Comparison of ENCODE assay signal across 21 cellular contexts in genomic region chr3:194075802-194076460, GRCh38.
DNase-seq lines count a peak whose midpoint lies in the region; ATAC-seq and TF ChIP-seq lines count a peak whose summit lies in the region.
"Had no signal": no experiment of that assay in that cellular context is flagged by ENCODE, and none has a peak within 500 bp of the region (broad histone marks: within the 10 kb centered on the region; RNA-seq: fewer than 3 reads in every experiment).

No MANE protein-coding gene starts in this region.

- 98% methylated on average over 6 of the region's 6 CpGs for WGBS in mammary epithelial cell (ENCODE audit: low coverage, missing lambda C conversion rate)

- peaks cover 0 to 2% of the 10 kb centered on the region in 2 donors for H3K4me1 Mint-ChIP-seq in effector memory CD8-positive, alpha-beta T cell (ENCODE audit: low read depth in 2 of 2)

- no peaks in the 10 kb centered on the region for H4K20me1 ChIP-seq in mammary epithelial cell (ENCODE audit: insufficient read depth, low read length)

- dilution Hi-C loops in mammary epithelial cell (cut with HindIII; ENCODE audit: low sequenced_read_pairs): no loop called here

- H3K27ac Mint-ChIP-seq in effector memory CD8-positive, alpha-beta T cell: no peak overlapping the region
- H3K27ac Mint-ChIP-seq: activated CD4-positive, alpha-beta T cell treated with anti-CD3 and anti-CD28 coated beads, Interleukin-2, amount 10 ng/mL, durations not matched to agents 7 days and 5 days; activated naive CD8-positive, alpha-beta T cell treated with anti-CD3 and anti-CD28 coated beads, Interleukin-2, amount 50 U/mL, for 24 hours; activated T-cell treated with anti-CD3 and anti-CD28 coated beads, Interleukin-2, amount 50 U/mL, for 24 hours; CD4-positive, alpha-beta memory T cell; T-helper 2 cell treated with Interferon-gamma antibody and Interleukin-4, amounts not matched to agents 5 μg/mL and 100 μg/mL, for 36 hours had no signal

- intact Hi-C loops in mammary epithelial cell (cut with micrococcal nuclease): no loop called here
- intact Hi-C loops in left ventricle myocardium inferior (cut with micrococcal nuclease): no loop called here

- H3K27me3 Mint-ChIP-seq in effector memory CD8-positive, alpha-beta T cell: peaks cover 54 to 96% of the 10 kb centered on the region in 2 donors

- H3K9me3 Mint-ChIP-seq in effector memory CD8-positive, alpha-beta T cell: no peaks in the 10 kb centered on the region
- H3K9me3 Mint-ChIP-seq: activated CD4-positive, alpha-beta T cell treated with anti-CD3 and anti-CD28 coated beads, Interleukin-2, amount 10 ng/mL, durations not matched to agents 7 days and 5 days; activated naive CD8-positive, alpha-beta T cell treated with anti-CD3 and anti-CD28 coated beads, Interleukin-2, amount 50 U/mL, for 24 hours; activated T-cell treated with anti-CD3 and anti-CD28 coated beads, Interleukin-2, amount 50 U/mL, for 24 hours; CD4-positive, alpha-beta memory T cell; T-helper 2 cell treated with Interferon-gamma antibody and Interleukin-4, amounts not matched to agents 5 μg/mL and 100 μg/mL, for 36 hours had no signal

- H3K4me2 ChIP-seq in mammary epithelial cell (ENCODE audit: insufficient read depth, low read depth, low read length): no peak overlapping the region

- H3K9ac ChIP-seq in mammary epithelial cell (ENCODE audit: insufficient read depth, low read length): no peak overlapping the region

- H3K9me3 ChIP-seq in mammary epithelial cell (replicated peaks; ENCODE audit: insufficient read depth, low read length) (no peaks in the 10 kb centered on the region), left ventricle myocardium inferior (replicated peaks) (no peaks in the 10 kb centered on the region)
- H3K9me3 ChIP-seq: mucosa of descending colon, suprapubic skin had no signal

- H3K27ac ChIP-seq in mammary epithelial cell (ENCODE audit: insufficient read depth, low read depth, low read length) (no peak overlapping the region), left ventricle myocardium inferior (replicated peaks) (no peak overlapping the region)
- H3K27ac ChIP-seq: epithelial cell of prostate, suprapubic skin had no signal

- CTCF ChIA-PET in mammary epithelial cell (lab: Charles Lee; ENCODE audit: low non-redundant PET): no interaction called here

- H3K36me3 ChIP-seq in mammary epithelial cell (ENCODE audit: insufficient read depth, low read length) (no peaks in the 10 kb centered on the region), left ventricle myocardium inferior (no peaks in the 10 kb centered on the region)
- H3K36me3 ChIP-seq: suprapubic skin had no signal

- H3K36me3 Mint-ChIP-seq in effector memory CD8-positive, alpha-beta T cell (ENCODE audit: insufficient read depth): no peaks in the 10 kb centered on the region
- H3K36me3 Mint-ChIP-seq: CD4-positive, alpha-beta memory T cell had no signal

- peak; percentile 76 for ATAC-seq in left lobe of liver
- ATAC-seq in effector memory CD8-positive, alpha-beta T cell (replicated peaks): no peak
- ATAC-seq: activated naive CD8-positive, alpha-beta T cell treated with anti-CD3 and anti-CD28 coated beads, Interleukin-2, amount 50 U/mL, for 24 hours had no signal

- H3K27me3 ChIP-seq in mammary epithelial cell (ENCODE audit: insufficient read depth, low read length) (no peaks in the 10 kb centered on the region), left ventricle myocardium inferior (ENCODE audit: low read depth) (peaks cover 55% of the 10 kb centered on the region)
- H3K27me3 ChIP-seq: suprapubic skin had no signal

- no peak overlapping the region for H2AFZ ChIP-seq in mammary epithelial cell (ENCODE audit: low read depth, low read length)

- no peaks in the 10 kb centered on the region for H3K79me2 ChIP-seq in mammary epithelial cell (ENCODE audit: insufficient read depth, low read length)

- H3K4me3 ChIP-seq in mammary epithelial cell (replicated peaks in 1 of 3; ENCODE audit: insufficient read depth in 1 of 3, low read depth in 2 of 3, low read length in 3 of 3) (no peak overlapping the region), left ventricle myocardium inferior (no peak overlapping the region)
- H3K4me3 ChIP-seq: mucosa of descending colon, suprapubic skin had no signal

- H3K4me1 ChIP-seq in mammary epithelial cell (ENCODE audit: insufficient read depth, low read length): peaks cover 6% of the 10 kb centered on the region
- H3K4me1 ChIP-seq in left ventricle myocardium inferior: peaks cover 10% of the 10 kb centered on the region

- in situ Hi-C loops in T47D (cut with HindIII; ENCODE audit: low pct_unique_long_range_greater_than_20kb, low sequenced_read_pairs) (no loop called here), mammary epithelial cell (cut with MboI; ENCODE audit: low sequenced_read_pairs in 2 of 2) (no loop called here)

- DNase-seq in T47D (ENCODE audit: low read depth in 1 of 2, low spot score in 1 of 2) (peak; percentile 66 to 90), mammary epithelial cell (no peak), SW480 (ENCODE audit: low spot score) (peak; percentile 46), left lobe of liver (ENCODE audit: low spot score) (peak; percentile 85), nucleus accumbens (lab: John Stamatoyannopoulos, UW) (no peak), left ventricle myocardium inferior (no peak)
- no peak for DNase-seq in effector memory CD8-positive, alpha-beta T cell
- no peak for DNase-seq in activated T-cell treated with anti-CD3 and anti-CD28 coated beads, Interleukin-2, amount 50 U/mL, for 48 hours
- DNase-seq: activated CD4-positive, alpha-beta T cell treated with anti-CD3 and anti-CD28 coated beads, Interleukin-2, amount 10 ng/mL, durations not matched to agents 7 days and 5 days; activated naive CD8-positive, alpha-beta T cell treated with anti-CD3 and anti-CD28 coated beads, Interleukin-2, amount 50 U/mL, for 24 hours; activated T-cell treated with anti-CD3 and anti-CD28 coated beads, Interleukin-2, amount 50 U/mL, for 24 hours; CD4-positive, alpha-beta memory T cell; HCEC 1CT; mucosa of descending colon; NCI-H2029 treated with DMSO at 0.1 percent for 48 hours; NCI-H69; posterior cingulate gyrus; stimulated activated CD4-positive, alpha-beta T cell treated with anti-CD3 and anti-CD28 coated beads, Interleukin-12 subunit alpha, Interleukin-12 subunit beta, amount 100 ng/mL, for 4 hours had no signal

- TF ChIP-seq CTCF in mammary epithelial cell (conservative IDR thresholded peaks at IDR 0.05 in 1 of 2, IDR thresholded peaks at IDR 0.05 in 1 of 2; ENCODE audit: extremely low read depth in 1 of 2, insufficient read depth in 1 of 2, low read depth in 1 of 2, low read length in 2 of 2) (no peak), left ventricle myocardium inferior (IDR thresholded peaks at IDR 0.05; ENCODE audit: borderline replicate concordance) (no peak)

- BruUV-seq in mammary epithelial cell (replicated peaks; lab: Mats Ljungman, UMichigan): no TSS peak

- H3K4me3 Mint-ChIP-seq in effector memory CD8-positive, alpha-beta T cell: no peak overlapping the region
- H3K4me3 Mint-ChIP-seq: activated CD4-positive, alpha-beta T cell treated with anti-CD3 and anti-CD28 coated beads, Interleukin-2, amount 10 ng/mL, durations not matched to agents 7 days and 5 days; activated naive CD8-positive, alpha-beta T cell treated with anti-CD3 and anti-CD28 coated beads, Interleukin-2, amount 50 U/mL, for 24 hours; activated T-cell treated with anti-CD3 and anti-CD28 coated beads, Interleukin-2, amount 50 U/mL, for 24 hours; CD4-positive, alpha-beta memory T cell; T-helper 2 cell treated with Interferon-gamma antibody and Interleukin-4, amounts not matched to agents 5 μg/mL and 100 μg/mL, for 36 hours had no signal

Comparison
In these comparisons a context has a peak if more than half of its experiments do, and no peak if none do; other contexts are left out.
1. DNase-seq: peak in T47D (2 of 2), SW480 (single experiment) and left lobe of liver (single experiment); none in mammary epithelial cell (single experiment), effector memory CD8-positive, alpha-beta T cell (0 of 3), nucleus accumbens (0 of 56), activated T-cell treated with anti-CD3 and anti-CD28 coated beads, Interleukin-2, amount 50 U/mL, for 48 hours (0 of 2) and left ventricle myocardium inferior (single experiment).